ENCODE assay signal across 25 cellular contexts in the genomic region with DNA sequence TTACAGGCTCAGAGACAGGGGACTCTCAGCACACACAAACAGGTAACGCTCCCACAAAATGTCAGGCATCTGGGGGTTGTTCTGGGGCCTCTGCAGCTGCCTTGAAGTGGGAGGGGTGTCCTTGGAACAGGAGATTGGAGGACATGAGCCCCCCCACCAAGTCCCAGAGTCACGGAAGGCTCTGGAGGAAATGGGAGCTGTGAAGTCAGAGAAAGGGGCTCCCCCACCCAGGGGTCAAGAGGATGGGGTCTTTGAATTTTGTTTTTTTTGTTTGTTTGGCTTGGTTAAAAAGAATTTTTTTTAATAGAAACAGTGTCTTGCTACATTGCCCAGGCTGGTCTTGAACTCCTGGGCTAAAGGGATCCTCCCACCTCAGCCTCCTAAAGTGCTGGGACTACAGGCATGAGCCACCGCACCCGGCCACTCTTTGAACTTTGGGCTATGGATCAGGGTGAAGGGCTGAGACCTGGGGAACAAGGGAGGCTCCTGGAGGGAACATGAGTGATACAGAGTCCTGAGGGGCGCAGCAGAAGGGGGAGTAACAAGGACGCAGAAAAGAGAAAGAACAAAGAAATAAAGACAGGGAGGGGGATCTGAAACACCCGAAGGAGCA. TPM values are rescaled to one million over a fixed set of nuclear protein-coding genes. Genes with fewer than 3 reads are reported as not detected.
DNase-seq lines count a peak whose midpoint lies in the region; ATAC-seq and TF ChIP-seq lines count a peak whose summit lies in the region.
"Had no signal": no experiment of that assay in that cellular context is flagged by ENCODE, and none has a peak within 500 bp of the region (broad histone marks: within the 10 kb centered on the region; RNA-seq: fewer than 3 reads in every experiment).

No MANE protein-coding gene starts in this region.

- H3K4me2 ChIP-seq in mammary epithelial cell (ENCODE audit: insufficient read depth, low read depth, low read length), result no peak overlapping the region

- no peak overlapping the region for H3K27ac Mint-ChIP-seq in effector memory CD8-positive, alpha-beta T cell
- H3K27ac Mint-ChIP-seq: activated naive CD8-positive, alpha-beta T cell treated with anti-CD3 and anti-CD28 coated beads for 36 hours; natural killer cell treated with Interleukin-12 subunit alpha and Interleukin-12 subunit beta and Interleukin-15 and Interleukin-18, amount 100 ng/mL, for 72 hours had no signal

- BruUV-seq in mammary epithelial cell (replicated peaks; lab: Mats Ljungman, UMichigan), result no TSS peak

- no peak for ATAC-seq in gastrocnemius medialis
- ATAC-seq in GM18511 (IDR thresholded peaks at IDR 0.05; ENCODE audit: unreplicated experiment), result no peak
- ATAC-seq in effector memory CD8-positive, alpha-beta T cell (replicated peaks), result no peak
- no peak for ATAC-seq in GM21526 (IDR thresholded peaks at IDR 0.05; ENCODE audit: low FRiP score, unreplicated experiment)
- ATAC-seq: foreskin keratinocyte; K562; natural killer cell treated with Interleukin-12 subunit alpha and Interleukin-12 subunit beta and Interleukin-15 and Interleukin-18, amount 100 ng/mL, for 72 hours had no signal

- H4K20me1 ChIP-seq in mammary epithelial cell (ENCODE audit: insufficient read depth, low read length), result no peaks in the 10 kb centered on the region

- no peaks in the 10 kb centered on the region for H3K9me3 Mint-ChIP-seq in effector memory CD8-positive, alpha-beta T cell
- H3K9me3 Mint-ChIP-seq: activated naive CD8-positive, alpha-beta T cell treated with anti-CD3 and anti-CD28 coated beads for 36 hours; natural killer cell treated with Interleukin-12 subunit alpha and Interleukin-12 subunit beta and Interleukin-15 and Interleukin-18, amount 100 ng/mL, for 72 hours had no signal

- H3K4me3 Mint-ChIP-seq in effector memory CD8-positive, alpha-beta T cell, result no peak overlapping the region
- H3K4me3 Mint-ChIP-seq: activated naive CD8-positive, alpha-beta T cell treated with anti-CD3 and anti-CD28 coated beads for 36 hours; natural killer cell treated with Interleukin-12 subunit alpha and Interleukin-12 subunit beta and Interleukin-15 and Interleukin-18, amount 100 ng/mL, for 72 hours had no signal

- WGBS in mammary epithelial cell (ENCODE audit: low coverage, missing lambda C conversion rate), result 91% methylated on average over 7 of the region's 7 CpGs
- WGBS in urinary bladder, result 66% methylated on average over 7 of the region's 7 CpGs

- H3K27me3 Mint-ChIP-seq in effector memory CD8-positive, alpha-beta T cell, result peaks cover 61 to 73% of the 10 kb centered on the region in 2 donors
- H3K27me3 Mint-ChIP-seq: activated naive CD8-positive, alpha-beta T cell treated with anti-CD3 and anti-CD28 coated beads for 36 hours had no signal

- no peaks in the 10 kb centered on the region for H3K27me3 ChIP-seq in breast epithelium
- peaks cover 3% of the 10 kb centered on the region for H3K27me3 ChIP-seq in mammary epithelial cell (ENCODE audit: insufficient read depth, low read length)
- no peaks in the 10 kb centered on the region for H3K27me3 ChIP-seq in gastrocnemius medialis
- H3K27me3 ChIP-seq: BE2C, brain microvascular endothelial cell, testis had no signal

- H3K4me3 ChIP-seq in breast epithelium (no peak overlapping the region), mammary epithelial cell (replicated peaks in 1 of 3; ENCODE audit: insufficient read depth in 1 of 3, low read depth in 2 of 3, low read length in 3 of 3) (no peak overlapping the region), gastrocnemius medialis (no peak overlapping the region), urinary bladder (ENCODE audit: low read depth, low read length) (no peak overlapping the region)
- H3K4me3 ChIP-seq: K562, testis had no signal

- no peak overlapping the region for H2AFZ ChIP-seq in mammary epithelial cell (ENCODE audit: low read depth, low read length)

- intact Hi-C loops in breast epithelium (cut with DNase I; ENCODE audit: low total_unique reads) (no loop called here), mammary epithelial cell (cut with micrococcal nuclease) (no loop called here), gastrocnemius medialis (cut with DNase I; ENCODE audit: low total_unique reads) (no loop called here)

- no peak for DNase-seq in breast epithelium (ENCODE audit: low spot score in 2 of 2)
- DNase-seq in mammary epithelial cell, result no peak
- peak; percentile 69 for DNase-seq in mesenteric fat pad (ENCODE audit: low spot score)
- no peak for DNase-seq in gastrocnemius medialis
- DNase-seq in effector memory CD8-positive, alpha-beta T cell, result no peak
- DNase-seq: 8988T; activated naive CD8-positive, alpha-beta T cell treated with anti-CD3 and anti-CD28 coated beads for 36 hours; brain microvascular endothelial cell; dermis blood vessel endothelial cell; foreskin keratinocyte; H7; mesenchymal stem cell; MM.1S; NCI-H146; NCI-H774; OCI-M1; SHP77 treated with DMSO at 0.1 percent for 48 hours; stimulated activated CD4-positive, alpha-beta T cell treated with anti-CD3 and anti-CD28 coated beads, Interleukin-15, amount 100 ng/mL, for 24 hours; testis had no signal

- H3K4me1 Mint-ChIP-seq in effector memory CD8-positive, alpha-beta T cell (ENCODE audit: low read depth in 2 of 2), result no peaks in the 10 kb centered on the region
- H3K4me1 Mint-ChIP-seq: activated naive CD8-positive, alpha-beta T cell treated with anti-CD3 and anti-CD28 coated beads for 36 hours had no signal

- dilution Hi-C loops in mammary epithelial cell (cut with HindIII; ENCODE audit: low sequenced_read_pairs), result loop anchor here (5.0 kb wide), 1 partner anchor 34 kb away; no protein-coding TSS in a partner anchor

- in situ Hi-C loops in mammary epithelial cell (cut with MboI; ENCODE audit: low sequenced_read_pairs in 2 of 2), result no loop called here
- in situ Hi-C loops in gastrocnemius medialis (cut with MboI; ENCODE audit: low sequenced_read_pairs in 4 of 4), result no loop called here

- H3K4me1 ChIP-seq in breast epithelium (peaks cover 13 to 35% of the 10 kb centered on the region in 2 donors), mammary epithelial cell (ENCODE audit: insufficient read depth, low read length) (no peaks in the 10 kb centered on the region), gastrocnemius medialis (peaks cover 39 to 58% of the 10 kb centered on the region in 2 donors), urinary bladder (ENCODE audit: insufficient read depth) (no peaks in the 10 kb centered on the region)
- H3K4me1 ChIP-seq: BE2C, foreskin keratinocyte had no signal

- H3K9ac ChIP-seq in mammary epithelial cell (ENCODE audit: insufficient read depth, low read length), result no peak overlapping the region

- TF ChIP-seq CTCF in breast epithelium (IDR thresholded peaks at IDR 0.05), result no peak
- no peak for TF ChIP-seq CTCF in mammary epithelial cell (conservative IDR thresholded peaks at IDR 0.05 in 1 of 2, IDR thresholded peaks at IDR 0.05 in 1 of 2; ENCODE audit: extremely low read depth in 1 of 2, insufficient read depth in 1 of 2, low read depth in 1 of 2, low read length in 2 of 2)
- no peak for TF ChIP-seq CTCF in gastrocnemius medialis (IDR thresholded peaks at IDR 0.05 in 4 of 5, conservative IDR thresholded peaks at IDR 0.05 in 1 of 5)

- CTCF ChIA-PET in mammary epithelial cell (lab: Charles Lee; ENCODE audit: low non-redundant PET), result no interaction called here

- H3K9me3 ChIP-seq in breast epithelium (no peaks in the 10 kb centered on the region), mammary epithelial cell (replicated peaks; ENCODE audit: insufficient read depth, low read length) (no peaks in the 10 kb centered on the region), gastrocnemius medialis (no peaks in the 10 kb centered on the region)
- H3K9me3 ChIP-seq: BE2C, testis had no signal

- peaks cover 6% of the 10 kb centered on the region for H3K36me3 Mint-ChIP-seq in effector memory CD8-positive, alpha-beta T cell (ENCODE audit: insufficient read depth)
- H3K36me3 Mint-ChIP-seq: activated naive CD8-positive, alpha-beta T cell treated with anti-CD3 and anti-CD28 coated beads for 36 hours; natural killer cell treated with Interleukin-12 subunit alpha and Interleukin-12 subunit beta and Interleukin-15 and Interleukin-18, amount 100 ng/mL, for 72 hours had no signal

- H3K36me3 ChIP-seq in breast epithelium (no peaks in the 10 kb centered on the region), mammary epithelial cell (ENCODE audit: insufficient read depth, low read length) (no peaks in the 10 kb centered on the region), gastrocnemius medialis (no peaks in the 10 kb centered on the region), urinary bladder (ENCODE audit: insufficient read depth) (no peaks in the 10 kb centered on the region)
- H3K36me3 ChIP-seq: brain microvascular endothelial cell had no signal

- H3K27ac ChIP-seq in breast epithelium (peak overlapping the region; percentile 65 to 89), mammary epithelial cell (ENCODE audit: insufficient read depth, low read depth, low read length) (no peak overlapping the region), gastrocnemius medialis (peak overlapping the region; percentile 72 to 82 (median 77)), urinary bladder (ENCODE audit: low read depth) (peak overlapping the region; percentile 54)
- H3K27ac ChIP-seq: brain microvascular endothelial cell, foreskin keratinocyte had no signal

- H3K79me2 ChIP-seq in mammary epithelial cell (ENCODE audit: insufficient read depth, low read length), result no peaks in the 10 kb centered on the region

- TF ChIP-seq POLR2A in breast epithelium (IDR thresholded peaks at IDR 0.05) (no peak), gastrocnemius medialis (IDR thresholded peaks at IDR 0.05) (no peak)

RNA-seq across cellular contexts. Expression of a gene that starts 46.8 kb away (rescaled TPM):
- 100 to 1,000 TPM; 141 to 577 (median 154) TPM for total RNA-seq in breast epithelium
- total RNA-seq in mammary epithelial cell, result 10 to 100 TPM in 1 of 2 donors, under 1 TPM in 1; 0.80 to 20.0 TPM
- polyA plus RNA-seq in mammary epithelial cell, result 0.46 TPM
- polyA minus RNA-seq in mammary epithelial cell, result 11.9 TPM
- 449 TPM for total RNA-seq in mesenteric fat pad
- total RNA-seq in gastrocnemius medialis, result 100 to 1,000 TPM; 407 to 670 (median 484) TPM
- total RNA-seq in urinary bladder, result 191 TPM
- 576 TPM for polyA plus RNA-seq in urinary bladder
